In the genomic region with DNA sequence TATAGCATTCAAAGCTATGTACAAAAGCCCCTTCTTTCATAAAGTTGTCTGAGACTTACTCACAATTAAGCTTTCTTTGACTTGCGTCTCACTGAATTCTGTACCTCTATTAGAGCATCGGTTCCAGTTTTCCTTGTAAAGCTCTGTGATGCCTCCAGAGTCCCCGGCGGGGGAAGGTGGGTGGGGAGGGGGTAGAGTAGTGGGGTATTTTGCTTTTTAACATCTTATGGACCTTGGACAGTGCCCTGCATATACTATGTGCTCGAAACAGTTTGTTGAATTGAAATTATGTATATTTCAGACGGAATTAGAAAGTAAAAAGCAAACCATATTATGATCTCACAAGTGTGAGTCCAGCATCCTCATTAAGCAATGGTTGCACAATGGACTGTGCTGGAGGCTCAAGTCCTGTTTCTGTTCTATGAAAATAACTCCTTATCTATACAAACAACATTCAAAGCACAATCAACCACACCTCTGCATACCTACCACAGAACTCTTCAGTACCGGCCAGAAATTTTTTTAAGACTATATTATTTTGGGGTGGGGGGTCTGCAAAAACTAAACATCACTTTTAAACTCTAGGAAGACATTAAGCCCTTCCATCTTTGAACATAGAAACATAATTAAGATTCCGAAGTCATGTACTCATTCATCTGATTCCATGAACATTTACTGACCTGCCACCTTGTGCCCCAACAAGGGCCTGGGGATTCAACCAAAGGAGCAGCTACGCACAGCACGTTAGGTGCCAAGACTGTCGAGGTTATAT, we compare ENCODE assay signal across 7 cellular contexts. TPM values are rescaled to one million over a fixed set of nuclear protein-coding genes. Genes with fewer than 3 reads are reported as not detected.
DNase-seq lines count a peak whose midpoint lies in the region; ATAC-seq and TF ChIP-seq lines count a peak whose summit lies in the region.

No MANE protein-coding gene starts in this region.

- H3K9me2 ChIP-seq in HCT116 (ENCODE audit: insufficient read depth), result no peaks in the 10 kb centered on the region

- H3K4me3 ChIP-seq in HCT116 (replicated peaks in 1 of 2; ENCODE audit: low read depth in 1 of 2, low read length in 2 of 2) (peak overlapping the region; percentile 79 to 83), SJCRH30 (peak overlapping the region; percentile 90)

- H3K4me1 ChIP-seq in HCT116 (ENCODE audit: control insufficient read depth in 1 of 2, insufficient read depth in 2 of 2, low read length in 2 of 2) (peaks cover 4 to 21% of the 10 kb centered on the region in 2 experiments; a peak in 3 of 4 replicates), SJCRH30 (peaks cover 5% of the 10 kb centered on the region; the same call in 1 of the 2 replicates)

- POLR2A ChIA-PET in HCT116 (lab: Charles Lee), result interaction anchor here (0.6 kb wide), 1 partner anchor 230 kb away, joined by 3 read pairs; no protein-coding TSS in a partner anchor

- H3K9me3 ChIP-seq in HCT116 (ENCODE audit: control insufficient read depth in 1 of 2, insufficient read depth in 1 of 2, low read depth in 1 of 2, low read length in 2 of 2) (no peaks in the 10 kb centered on the region), SJCRH30 (replicated peaks) (no peaks in the 10 kb centered on the region)

- H3K27me3 ChIP-seq in HCT116 (ENCODE audit: insufficient read depth, low read length), result no peaks in the 10 kb centered on the region
- no peaks in the 10 kb centered on the region for H3K27me3 ChIP-seq in SJCRH30

- no peak overlapping the region for H3K27ac Mint-ChIP-seq in stimulated activated naive B cell treated with anti-CD40 and anti-IgM and Interleukin-4, amounts not matched to agents 10 μg/mL and 1 μg/mL and 100 μg/mL, for 72 hours

- intact Hi-C loops in HCT116 (cut with micrococcal nuclease), result no loop called here
- intact Hi-C loops in left ventricle myocardium superior (cut with micrococcal nuclease), result no loop called here

- peak overlapping the region; percentile 84 for H3K27ac ChIP-seq in HCT116 (ENCODE audit: low read depth, low read length)
- H3K27ac ChIP-seq in SJCRH30, result peak overlapping the region; percentile 57; the same call in 1 of the 2 replicates

- no peak overlapping the region for H2AFZ ChIP-seq in HCT116 (ENCODE audit: low read depth, low read length, poor library complexity, severe bottlenecking)

- ATAC-seq in HCT116 (peak; percentile 19; the same call in 1 of the 2 replicates), left ventricle myocardium superior (peak; percentile 21), GM18870 (IDR thresholded peaks at IDR 0.05; ENCODE audit: unreplicated experiment) (no peak)
- peak; percentile 32 to 34 for ATAC-seq in stimulated activated naive B cell treated with anti-CD40 and anti-IgM and Interleukin-4, amounts not matched to agents 10 μg/mL and 1 μg/mL and 100 μg/mL, for 72 hours (replicated peaks)

- peak overlapping the region; percentile 85 for H3K4me2 ChIP-seq in HCT116 (ENCODE audit: low read length)

- TSS peak; percentile 51 for BruUV-seq in HCT116 (replicated peaks; lab: Mats Ljungman, UMichigan)

- H3K9ac ChIP-seq in HCT116 (ENCODE audit: low read length), result peak overlapping the region; percentile 90

- peaks cover 5 to 11% of the 10 kb centered on the region in 2 donors for H3K36me3 Mint-ChIP-seq in stimulated activated naive B cell treated with anti-CD40 and anti-IgM and Interleukin-4, amounts not matched to agents 10 μg/mL and 1 μg/mL and 100 μg/mL, for 72 hours

- no peak for TF ChIP-seq CTCF in HCT116 (IDR thresholded peaks at IDR 0.05 in 2 of 3, conservative IDR thresholded peaks at IDR 0.05 in 1 of 3; ENCODE audit: borderline replicate concordance in 1 of 3, insufficient read depth in 1 of 3, low read depth in 2 of 3, low read length in 2 of 3)

- peaks cover 5% of the 10 kb centered on the region in 2 donors for H3K4me1 Mint-ChIP-seq in stimulated activated naive B cell treated with anti-CD40 and anti-IgM and Interleukin-4, amounts not matched to agents 10 μg/mL and 1 μg/mL and 100 μg/mL, for 72 hours

- no peaks in the 10 kb centered on the region for H3K27me3 Mint-ChIP-seq in stimulated activated naive B cell treated with anti-CD40 and anti-IgM and Interleukin-4, amounts not matched to agents 10 μg/mL and 1 μg/mL and 100 μg/mL, for 72 hours

- no peaks in the 10 kb centered on the region for H4K20me1 ChIP-seq in HCT116 (ENCODE audit: insufficient read depth)

- DNase-seq in HCT116 (ENCODE audit: low read depth, low spot score) (no peak), SJCRH30 (peak in 1 of 2 experiments; percentile 39), left ventricle myocardium superior (no peak)
- no peak for DNase-seq in stimulated activated naive B cell treated with anti-CD40 and anti-IgM and Interleukin-4, amounts not matched to agents 10 μg/mL and 1 μg/mL and 100 μg/mL, for 72 hours
- no peak for DNase-seq in activated T-cell treated with anti-CD3 and anti-CD28 coated beads, Interleukin-2, amount 50 U/mL, for 48 hours
- no peak for DNase-seq in stimulated activated CD4-positive, alpha-beta T cell treated with anti-CD3 and anti-CD28 coated beads, Interleukin-2, amount 100 ng/mL, for 24 hours

- H3K36me3 ChIP-seq in HCT116 (ENCODE audit: control insufficient read depth in 1 of 2, insufficient read depth in 2 of 2, low read length in 2 of 2), result peaks cover 12 to 18% of the 10 kb centered on the region in 2 experiments; a peak in 3 of 4 replicates
- H3K36me3 ChIP-seq in SJCRH30, result peaks cover 24% of the 10 kb centered on the region

- no peak overlapping the region for H3K4me3 Mint-ChIP-seq in stimulated activated naive B cell treated with anti-CD40 and anti-IgM and Interleukin-4, amounts not matched to agents 10 μg/mL and 1 μg/mL and 100 μg/mL, for 72 hours

- H3K79me2 ChIP-seq in HCT116 (ENCODE audit: insufficient read depth, low read length), result peaks cover 36% of the 10 kb centered on the region

- peaks cover 2 to 3% of the 10 kb centered on the region in 2 donors for H3K9me3 Mint-ChIP-seq in stimulated activated naive B cell treated with anti-CD40 and anti-IgM and Interleukin-4, amounts not matched to agents 10 μg/mL and 1 μg/mL and 100 μg/mL, for 72 hours

- RAD21 ChIA-PET in HCT116 (lab: Charles Lee; ENCODE audit: low non-redundant PET in 1 of 2, low total read pairs in 2 of 2, uncharacterized antibody in 2 of 2, unreplicated experiment in 2 of 2), result no interaction called here

- CTCF ChIA-PET in HCT116 (lab: Charles Lee), result no interaction called here

- no peak for TF ChIP-seq RAD21 in HCT116 (IDR thresholded peaks at IDR 0.05; ENCODE audit: low read depth)

- no peak for TF ChIP-seq POLR2A in HCT116 (IDR thresholded peaks at IDR 0.05; ENCODE audit: borderline replicate concordance, extremely low read depth, insufficient read depth, insufficient read length)

TF ChIP-seq in HCT116, 20 proteins besides CTCF, POLR2A, EP300 and RAD21:
- TF ChIP-seq, protein P1, sequence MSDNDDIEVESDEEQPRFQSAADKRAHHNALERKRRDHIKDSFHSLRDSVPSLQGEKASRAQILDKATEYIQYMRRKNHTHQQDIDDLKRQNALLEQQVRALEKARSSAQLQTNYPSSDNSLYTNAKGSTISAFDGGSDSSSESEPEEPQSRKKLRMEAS (IDR thresholded peaks at IDR 0.05), result no peak
- no peak for TF ChIP-seq ZFX (IDR thresholded peaks at IDR 0.05)
- TF ChIP-seq, protein P2, sequence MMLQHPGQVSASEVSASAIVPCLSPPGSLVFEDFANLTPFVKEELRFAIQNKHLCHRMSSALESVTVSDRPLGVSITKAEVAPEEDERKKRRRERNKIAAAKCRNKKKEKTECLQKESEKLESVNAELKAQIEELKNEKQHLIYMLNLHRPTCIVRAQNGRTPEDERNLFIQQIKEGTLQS (IDR thresholded peaks at IDR 0.05), result no peak
- TF ChIP-seq JUND (IDR thresholded peaks at IDR 0.05), result no peak
- no peak for TF ChIP-seq POLR2AphosphoS5 (IDR thresholded peaks at IDR 0.05; ENCODE audit: low read depth, low read length)
- TF ChIP-seq ELF1 (IDR thresholded peaks at IDR 0.05; ENCODE audit: borderline replicate concordance, low read depth), result no peak
- TF ChIP-seq SRF (IDR thresholded peaks at IDR 0.05; ENCODE audit: low read depth), result no peak
- no peak for TF ChIP-seq EZH2phosphoT487 (IDR thresholded peaks at IDR 0.05; ENCODE audit: borderline replicate concordance)
- no peak for TF ChIP-seq EGR1 (IDR thresholded peaks at IDR 0.05; ENCODE audit: low read depth)
- no peak for TF ChIP-seq EZH2 (IDR thresholded peaks at IDR 0.05)
- TF ChIP-seq, protein P3, sequence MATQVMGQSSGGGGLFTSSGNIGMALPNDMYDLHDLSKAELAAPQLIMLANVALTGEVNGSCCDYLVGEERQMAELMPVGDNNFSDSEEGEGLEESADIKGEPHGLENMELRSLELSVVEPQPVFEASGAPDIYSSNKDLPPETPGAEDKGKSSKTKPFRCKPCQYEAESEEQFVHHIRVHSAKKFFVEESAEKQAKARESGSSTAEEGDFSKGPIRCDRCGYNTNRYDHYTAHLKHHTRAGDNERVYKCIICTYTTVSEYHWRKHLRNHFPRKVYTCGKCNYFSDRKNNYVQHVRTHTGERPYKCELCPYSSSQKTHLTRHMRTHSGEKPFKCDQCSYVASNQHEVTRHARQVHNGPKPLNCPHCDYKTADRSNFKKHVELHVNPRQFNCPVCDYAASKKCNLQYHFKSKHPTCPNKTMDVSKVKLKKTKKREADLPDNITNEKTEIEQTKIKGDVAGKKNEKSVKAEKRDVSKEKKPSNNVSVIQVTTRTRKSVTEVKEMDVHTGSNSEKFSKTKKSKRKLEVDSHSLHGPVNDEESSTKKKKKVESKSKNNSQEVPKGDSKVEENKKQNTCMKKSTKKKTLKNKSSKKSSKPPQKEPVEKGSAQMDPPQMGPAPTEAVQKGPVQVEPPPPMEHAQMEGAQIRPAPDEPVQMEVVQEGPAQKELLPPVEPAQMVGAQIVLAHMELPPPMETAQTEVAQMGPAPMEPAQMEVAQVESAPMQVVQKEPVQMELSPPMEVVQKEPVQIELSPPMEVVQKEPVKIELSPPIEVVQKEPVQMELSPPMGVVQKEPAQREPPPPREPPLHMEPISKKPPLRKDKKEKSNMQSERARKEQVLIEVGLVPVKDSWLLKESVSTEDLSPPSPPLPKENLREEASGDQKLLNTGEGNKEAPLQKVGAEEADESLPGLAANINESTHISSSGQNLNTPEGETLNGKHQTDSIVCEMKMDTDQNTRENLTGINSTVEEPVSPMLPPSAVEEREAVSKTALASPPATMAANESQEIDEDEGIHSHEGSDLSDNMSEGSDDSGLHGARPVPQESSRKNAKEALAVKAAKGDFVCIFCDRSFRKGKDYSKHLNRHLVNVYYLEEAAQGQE (IDR thresholded peaks at IDR 0.05; ENCODE audit: low read depth), result no peak
- no peak for TF ChIP-seq SP1 (IDR thresholded peaks at IDR 0.05; ENCODE audit: low read depth)
- no peak for TF ChIP-seq CEBPB (IDR thresholded peaks at IDR 0.05; ENCODE audit: low read depth)
- TF ChIP-seq ZNF274 (IDR thresholded peaks at IDR 0.05; ENCODE audit: low read depth, low read length), result no peak
- TF ChIP-seq YY1 (IDR thresholded peaks at IDR 0.05; ENCODE audit: extremely low read depth, insufficient replicate concordance, low read depth, low read length), result no peak
TF ChIP-seq in HCT116: peak in this region for 0.

RNA-seq across cellular contexts. Expression of a gene that starts 0.9 kb away (rescaled TPM):
- 60.7 TPM for total RNA-seq in HCT116 (2021; ENCODE audit: unreplicated experiment)
- 29.3 and 31.1 TPM in 2 replicates for polyA plus RNA-seq in HCT116 (2012)
- total RNA-seq in SJCRH30 (2014; rRNA removed; shearing (Covaris generic)), result 130 and 135 TPM in 2 replicates
- total RNA-seq in left ventricle myocardium superior, result 38.3 TPM
